ENCODE assay signal across 1 cellular context in the genomic region with DNA sequence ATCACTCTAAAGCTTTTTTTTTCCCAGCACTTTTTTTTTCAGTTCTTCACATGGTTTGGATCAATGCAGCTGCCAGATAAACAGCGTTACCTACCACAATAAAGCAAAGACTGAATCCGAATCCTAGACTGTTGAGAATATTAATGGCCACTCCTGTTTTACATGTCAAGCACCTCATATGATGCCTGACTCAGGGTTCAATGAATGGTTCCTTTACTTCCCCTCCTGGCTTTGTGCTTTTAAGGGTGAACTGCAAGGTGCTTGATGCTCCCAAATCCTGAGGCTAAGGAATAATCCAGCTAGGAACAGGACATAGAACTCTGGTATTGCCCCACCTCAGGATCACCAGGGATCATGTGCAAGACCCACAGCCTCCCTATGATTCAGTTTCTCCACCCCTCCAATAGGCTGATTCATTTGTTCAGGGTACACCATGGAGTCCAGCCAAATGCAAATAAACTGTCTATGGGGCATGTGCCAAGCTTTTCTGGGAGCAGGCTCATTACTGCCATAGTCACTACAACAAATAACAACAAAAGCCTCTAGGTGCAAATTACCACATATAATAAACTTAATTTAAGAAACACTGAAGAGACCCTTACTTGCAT.
TF ChIP-seq lines count a peak whose summit lies in the region.

No MANE protein-coding gene starts in this region.

TF ChIP-seq in SK-N-SH treated with all-trans-retinoic acid at 6 μM for 48 hours, 23 proteins besides CTCF, POLR2A, EP300 and RAD21 (continued from another document):
- TF ChIP-seq, protein P1, sequence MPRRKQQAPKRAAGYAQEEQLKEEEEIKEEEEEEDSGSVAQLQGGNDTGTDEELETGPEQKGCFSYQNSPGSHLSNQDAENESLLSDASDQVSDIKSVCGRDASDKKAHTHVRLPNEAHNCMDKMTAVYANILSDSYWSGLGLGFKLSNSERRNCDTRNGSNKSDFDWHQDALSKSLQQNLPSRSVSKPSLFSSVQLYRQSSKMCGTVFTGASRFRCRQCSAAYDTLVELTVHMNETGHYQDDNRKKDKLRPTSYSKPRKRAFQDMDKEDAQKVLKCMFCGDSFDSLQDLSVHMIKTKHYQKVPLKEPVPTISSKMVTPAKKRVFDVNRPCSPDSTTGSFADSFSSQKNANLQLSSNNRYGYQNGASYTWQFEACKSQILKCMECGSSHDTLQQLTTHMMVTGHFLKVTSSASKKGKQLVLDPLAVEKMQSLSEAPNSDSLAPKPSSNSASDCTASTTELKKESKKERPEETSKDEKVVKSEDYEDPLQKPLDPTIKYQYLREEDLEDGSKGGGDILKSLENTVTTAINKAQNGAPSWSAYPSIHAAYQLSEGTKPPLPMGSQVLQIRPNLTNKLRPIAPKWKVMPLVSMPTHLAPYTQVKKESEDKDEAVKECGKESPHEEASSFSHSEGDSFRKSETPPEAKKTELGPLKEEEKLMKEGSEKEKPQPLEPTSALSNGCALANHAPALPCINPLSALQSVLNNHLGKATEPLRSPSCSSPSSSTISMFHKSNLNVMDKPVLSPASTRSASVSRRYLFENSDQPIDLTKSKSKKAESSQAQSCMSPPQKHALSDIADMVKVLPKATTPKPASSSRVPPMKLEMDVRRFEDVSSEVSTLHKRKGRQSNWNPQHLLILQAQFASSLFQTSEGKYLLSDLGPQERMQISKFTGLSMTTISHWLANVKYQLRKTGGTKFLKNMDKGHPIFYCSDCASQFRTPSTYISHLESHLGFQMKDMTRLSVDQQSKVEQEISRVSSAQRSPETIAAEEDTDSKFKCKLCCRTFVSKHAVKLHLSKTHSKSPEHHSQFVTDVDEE (CRISPR knock-in tag; IDR thresholded peaks at IDR 0.05): no peak
- no peak for TF ChIP-seq ZFP3 (CRISPR knock-in tag; IDR thresholded peaks at IDR 0.05)
- no peak for TF ChIP-seq OSR1 (CRISPR knock-in tag; IDR thresholded peaks at IDR 0.05)
TF ChIP-seq in SK-N-SH treated with all-trans-retinoic acid at 6 μM for 48 hours: peak in this region for 0.
